In genomic region chr7:2716906-2717292, GRCh38 we compare ENCODE assay signal across 15 cellular contexts. TPM values are rescaled to one million over a fixed set of nuclear protein-coding genes. Genes with fewer than 3 reads are reported as not detected.
DNase-seq lines count a peak whose midpoint lies in the region; ATAC-seq, FAIRE-seq and TF ChIP-seq lines count a peak whose summit lies in the region.
"Had no signal": no experiment of that assay in that cellular context is flagged by ENCODE, and none has a peak within 500 bp of the region (broad histone marks: within the 10 kb centered on the region; RNA-seq: fewer than 3 reads in every experiment).

No MANE protein-coding gene starts in this region.

- no peaks in the 10 kb centered on the region for H3K27me3 ChIP-seq in right atrium auricular region
- H3K27me3 ChIP-seq: Peyer's patch had no signal

- no peak for TF ChIP-seq CTCF in right atrium auricular region (IDR thresholded peaks at IDR 0.05)
- no peak for TF ChIP-seq CTCF in nephron (IDR thresholded peaks at IDR 0.05; ENCODE audit: unreplicated experiment in 3 of 3)

- peaks cover 76% of the 10 kb centered on the region for H3K4me1 Mint-ChIP-seq in dendritic cell treated with granulocyte-macrophage colony-stimulating factor and Interleukin-4, amounts not matched to agents 40 ng/mL and 50 ng/mL, for 4 days (ENCODE audit: low read depth)
- H3K4me1 Mint-ChIP-seq in nephron = peaks cover 63% of the 10 kb centered on the region

- H3K36me3 ChIP-seq in right atrium auricular region = peaks cover 14% of the 10 kb centered on the region

- H3K4me3 ChIP-seq in right atrium auricular region = no peak overlapping the region

- DNase-seq in right atrium auricular region (ENCODE audit: low spot score) (no peak), Right ventricle myocardium inferior (ENCODE audit: missing footprints) (no peak), HTR-8/SVneo (ENCODE audit: insufficient read length, low spot score) (no peak), activated gamma-delta T cell treated with Interleukin-2 at 50 U/mL for 16 hours (no peak), DMS79 treated with DMSO at 0.1 percent for 48 hours (lab: John Stamatoyannopoulos, UW) (no peak), activated gamma-delta T cell (lab: John Stamatoyannopoulos, UW) (no peak)
- DNase-seq: activated CD4-positive, alpha-beta T cell treated with anti-CD3 and anti-CD28 coated beads, Interleukin-2, amount 50 U/mL, for 1 hour; HCEC 1CT; kidney glomerular epithelial cell; NCI-H748 treated with DMSO at 0.1 percent for 48 hours had no signal

- H3K27ac ChIP-seq in right atrium auricular region = peak overlapping the region; percentile 72 to 81
- H3K27ac ChIP-seq: HL-60 had no signal

- H3K27ac Mint-ChIP-seq in dendritic cell treated with granulocyte-macrophage colony-stimulating factor and Interleukin-4, amounts not matched to agents 40 ng/mL and 50 ng/mL, for 4 days = peak overlapping the region; percentile 64
- peak overlapping the region; percentile 82 to 91 (median 89) for H3K27ac Mint-ChIP-seq in nephron
- H3K27ac Mint-ChIP-seq: natural killer cell treated with Interleukin-12 subunit alpha and Interleukin-12 subunit beta and Interleukin-15 and Interleukin-18, amount 100 ng/mL, for 72 hours had no signal

- no peak for FAIRE-seq in HTR-8/SVneo (lab: Jason Lieb, UNC)

- peak overlapping the region; percentile 50 for H3K4me3 Mint-ChIP-seq in dendritic cell treated with granulocyte-macrophage colony-stimulating factor and Interleukin-4, amounts not matched to agents 40 ng/mL and 50 ng/mL, for 4 days
- peak overlapping the region; percentile 50 to 72 (median 54) for H3K4me3 Mint-ChIP-seq in nephron

- ATAC-seq in Right ventricle myocardium inferior = no peak
- ATAC-seq: natural killer cell treated with Interleukin-12 subunit alpha and Interleukin-12 subunit beta and Interleukin-15 and Interleukin-18, amount 100 ng/mL, for 72 hours had no signal

- intact Hi-C loops in Right ventricle myocardium inferior (cut with DNase I) = loop anchor here (5.0 kb wide), 1 partner anchor 85 kb away; no protein-coding TSS in a partner anchor
- intact Hi-C loops in dendritic cell treated with granulocyte-macrophage colony-stimulating factor and Interleukin-4, amounts not matched to agents 40 ng/mL and 50 ng/mL, for 4 days (cut with micrococcal nuclease) = no loop called here

- H3K9me3 ChIP-seq in right atrium auricular region = no peaks in the 10 kb centered on the region
- H3K9me3 ChIP-seq: Peyer's patch had no signal

- H3K9me3 Mint-ChIP-seq in dendritic cell treated with granulocyte-macrophage colony-stimulating factor and Interleukin-4, amounts not matched to agents 40 ng/mL and 50 ng/mL, for 4 days = no peaks in the 10 kb centered on the region
- H3K9me3 Mint-ChIP-seq in nephron = no peaks in the 10 kb centered on the region
- H3K9me3 Mint-ChIP-seq: natural killer cell treated with Interleukin-12 subunit alpha and Interleukin-12 subunit beta and Interleukin-15 and Interleukin-18, amount 100 ng/mL, for 72 hours had no signal

- peaks cover 48% of the 10 kb centered on the region for H3K27me3 Mint-ChIP-seq in dendritic cell treated with granulocyte-macrophage colony-stimulating factor and Interleukin-4, amounts not matched to agents 40 ng/mL and 50 ng/mL, for 4 days
- H3K27me3 Mint-ChIP-seq in nephron (ENCODE audit: low read depth) = no peaks in the 10 kb centered on the region

- peaks cover 0 to 64% of the 10 kb centered on the region in 2 donors for H3K4me1 ChIP-seq in right atrium auricular region

- peaks cover 66% of the 10 kb centered on the region for H3K36me3 Mint-ChIP-seq in dendritic cell treated with granulocyte-macrophage colony-stimulating factor and Interleukin-4, amounts not matched to agents 40 ng/mL and 50 ng/mL, for 4 days (ENCODE audit: low read depth)
- peaks cover 30% of the 10 kb centered on the region for H3K36me3 Mint-ChIP-seq in nephron (ENCODE audit: low read depth)
- H3K36me3 Mint-ChIP-seq: natural killer cell treated with Interleukin-12 subunit alpha and Interleukin-12 subunit beta and Interleukin-15 and Interleukin-18, amount 100 ng/mL, for 72 hours had no signal

RNA-seq across cellular contexts. Expression of gene AMZ1, which starts 28.9 kb away (rescaled TPM):
- total RNA-seq in right atrium auricular region = under 1 TPM in 1 of 2 donors, not detected in 1; 0.07 TPM
- total RNA-seq in Right ventricle myocardium inferior = 0.05 TPM
- total RNA-seq: natural killer cell treated with Interleukin-12 subunit alpha and Interleukin-12 subunit beta and Interleukin-15 and Interleukin-18, amount 100 ng/mL, for 72 hours had no signal
